25 cellular contexts compared by ENCODE assay signal in the genomic region with DNA sequence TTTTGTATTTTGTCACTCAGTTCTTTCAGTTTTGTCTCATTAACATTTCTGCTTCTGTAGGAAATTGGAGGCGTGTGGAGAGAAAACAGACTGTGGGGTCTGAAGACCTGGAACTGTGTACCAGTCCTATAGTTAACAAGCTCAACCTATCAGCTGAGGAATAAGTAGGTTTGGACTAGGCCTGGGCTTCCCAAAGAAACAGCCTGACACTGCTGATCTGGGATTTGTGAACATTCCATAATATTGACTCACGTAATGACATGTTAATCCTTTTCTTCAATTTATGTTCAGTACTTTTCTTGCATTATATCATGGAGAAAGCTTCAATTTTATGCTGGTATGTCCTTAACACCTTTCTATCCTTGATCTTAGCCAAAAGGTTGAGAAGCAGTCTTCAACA.
"Had no signal": no experiment of that assay in that cellular context is flagged by ENCODE, and none has a peak within 500 bp of the region (broad histone marks: within the 10 kb centered on the region; RNA-seq: fewer than 3 reads in every experiment).

No MANE protein-coding gene starts in this region.

- H3K4me3 ChIP-seq: adrenal gland, MG63, Peyer's patch had no signal

- H3K27me3 ChIP-seq: adrenal gland, MG63, Peyer's patch had no signal

- H3K4me1 ChIP-seq: adrenal gland, Peyer's patch had no signal

- H3K9me3 ChIP-seq: adrenal gland, MG63, Peyer's patch had no signal

- H3K36me3 ChIP-seq: adrenal gland, MG63, Peyer's patch, WERI-Rb-1 had no signal

- ATAC-seq: activated CD4-positive, alpha-beta T cell treated with anti-CD3 and anti-CD28 coated beads for 36 hours; activated CD8-positive, alpha-beta T cell treated with anti-CD3 and anti-CD28 coated beads for 36 hours had no signal

- DNase-seq: activated CD4-positive, alpha-beta T cell treated with anti-CD3 and anti-CD28 coated beads for 36 hours; activated CD8-positive, alpha-beta memory T cell treated with anti-CD3 and anti-CD28 coated beads, Interleukin-2, amount 50 U/mL, for 48 hours; activated CD8-positive, alpha-beta T cell treated with anti-CD3 and anti-CD28 coated beads for 36 hours; activated naive CD4-positive, alpha-beta T cell treated with anti-CD3 and anti-CD28 coated beads, Interleukin-2, amount 50 U/mL, for 16 hours; activated naive CD8-positive, alpha-beta T cell treated with anti-CD3 and anti-CD28 coated beads, Interleukin-2, amount 10 ng/mL, durations not matched to agents 7 days and 5 days; activated T-cell treated with anti-CD3 and anti-CD28 coated beads, Interleukin-2, amount 50 U/mL, for 1 hour; adrenal gland; anterior cingulate cortex; cerebellar nuclear complex; MG63; NCI-H1105 treated with DMSO at 0.1 percent for 48 hours; NCI-H1436 treated with DMSO at 0.1 percent for 48 hours; NCI-H187 treated with DMSO at 0.1 percent for 48 hours; NCI-H2081 treated with DMSO at 0.1 percent for 48 hours; NCI-H2171; NCI-H2227 treated with DMSO at 0.1 percent for 48 hours; NCI-H446 treated with DMSO at 0.1 percent for 48 hours; NCI-H524 treated with DMSO at 0.1 percent for 48 hours; NCI-H774; NK-92 treated with Interleukin-12 subunit alpha and Interleukin-12 subunit beta, amount 100 ng/mL, for 24 hours; OCI-M1; Peyer's patch; SHP77 treated with DMSO at 0.1 percent for 48 hours; T-helper 1 cell; WERI-Rb-1 had no signal

- H3K27ac ChIP-seq: adrenal gland, Peyer's patch, WERI-Rb-1 had no signal
